Comparison of ENCODE assay signal across 1 cellular context in genomic region chr15:65550681-65551098, GRCh38.
TF ChIP-seq lines count a peak whose summit lies in the region.

No MANE protein-coding gene starts in this region.

TF ChIP-seq in GM23338, 12 proteins besides CTCF, POLR2A, EP300 and RAD21:
- TF ChIP-seq NANOG (IDR thresholded peaks at IDR 0.05; ENCODE audit: borderline replicate concordance) (no peak), JUNB (IDR thresholded peaks at IDR 0.05; ENCODE audit: unreplicated experiment) (no peak), ZNF462 (CRISPR knock-in tag; IDR thresholded peaks at IDR 0.05) (no peak), EZH2phosphoT487 (IDR thresholded peaks at IDR 0.05; ENCODE audit: unreplicated experiment) (no peak), POLR2AphosphoS5 (IDR thresholded peaks at IDR 0.05; ENCODE audit: low read depth) (no peak), STAT1 (IDR thresholded peaks at IDR 0.05; ENCODE audit: unreplicated experiment) (no peak), ZNF331 (CRISPR knock-in tag; IDR thresholded peaks at IDR 0.05; ENCODE audit: low read depth) (no peak), EZH2 (IDR thresholded peaks at IDR 0.05; ENCODE audit: low read depth, unreplicated experiment) (no peak), ZNF114 (CRISPR knock-in tag; IDR thresholded peaks at IDR 0.05) (no peak), ETS1 (IDR thresholded peaks at IDR 0.05) (no peak), REST (IDR thresholded peaks at IDR 0.05; ENCODE audit: unreplicated experiment) (no peak), CREB1 (CRISPR knock-in tag; IDR thresholded peaks at IDR 0.05; ENCODE audit: low read depth) (no peak)
TF ChIP-seq in GM23338: peak in this region for 0.
